In the genomic region with DNA sequence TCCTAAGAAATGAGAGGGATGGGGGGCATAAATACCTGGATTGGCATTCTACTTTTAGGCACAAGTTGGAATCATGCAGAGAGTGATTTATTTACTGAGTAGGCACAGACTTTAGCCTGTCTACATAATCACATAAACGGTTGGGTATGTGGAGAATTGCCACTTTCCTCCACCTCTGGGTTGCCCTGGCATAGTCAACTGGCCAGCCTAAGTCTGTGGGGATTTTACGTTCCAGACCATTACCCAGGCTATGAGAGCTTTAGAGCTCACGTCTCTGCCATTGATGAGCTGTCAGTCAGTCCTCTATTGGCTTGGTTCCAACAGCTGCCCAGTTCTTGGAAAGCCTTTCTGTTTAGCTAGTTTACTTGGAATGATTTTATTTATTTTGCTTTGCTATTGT, we compare ENCODE assay signal across 16 cellular contexts. TPM values are rescaled to one million over a fixed set of nuclear protein-coding genes. Genes with fewer than 3 reads are reported as not detected.
A peak's percentile ranks its signal among the peaks of the same experiment; 100 is the strongest.
DNase-seq lines count a peak whose midpoint lies in the region; ATAC-seq, FAIRE-seq and TF ChIP-seq lines count a peak whose summit lies in the region.
"Had no signal": no experiment of that assay in that cellular context is flagged by ENCODE, and none has a peak within 500 bp of the region (broad histone marks: within the 10 kb centered on the region; RNA-seq: fewer than 3 reads in every experiment).

No MANE protein-coding gene starts in this region.

- TF ChIP-seq POLR2A in K562 (conservative IDR thresholded peaks at IDR 0.05): no peak

- H3K9me3 ChIP-seq in HEK293 (ENCODE audit: control insufficient read depth, insufficient read depth, low read depth, low read length) (no peaks in the 10 kb centered on the region), K562 (replicated peaks; ENCODE audit: control insufficient read depth, insufficient read depth, low read depth, low read length) (0 out of 2 replicates have a peak, but pooled peaks cover 3% of the 10 kb centered on the region)
- H3K9me3 ChIP-seq: Peyer's patch had no signal

- BruUV-seq in K562 (replicated peaks; lab: Mats Ljungman, UMichigan): no TSS peak

- H2AFZ ChIP-seq in K562 (ENCODE audit: low read depth, low read length): no peak overlapping the region

- TF ChIP-seq EP300 in K562 (IDR thresholded peaks at IDR 0.05; ENCODE audit: low read length): no peak

- ATAC-seq in K562 (no peak), GM21786 (IDR thresholded peaks at IDR 0.05; ENCODE audit: unreplicated experiment) (no peak), HG03457 (IDR thresholded peaks at IDR 0.05; ENCODE audit: unreplicated experiment) (no peak), HG02852 (IDR thresholded peaks at IDR 0.05; ENCODE audit: unreplicated experiment) (no peak)

- TF ChIP-seq CTCF in HEK293 (tag by site-specific recombination; IDR thresholded peaks at IDR 0.05) (no peak), K562 (IDR thresholded peaks at IDR 0.05 in 2 of 3, conservative IDR thresholded peaks at IDR 0.05 in 1 of 3; ENCODE audit: insufficient read depth in 2 of 3, low read depth in 1 of 3, low read length in 3 of 3) (no peak)

- H4K20me1 ChIP-seq in K562 (replicated peaks; ENCODE audit: control insufficient read depth, insufficient read depth, low read length): no peaks in the 10 kb centered on the region; the same call in none of the 2 replicates

- H3K9me1 ChIP-seq in K562 (ENCODE audit: control insufficient read depth, insufficient read depth, low read length): no peaks in the 10 kb centered on the region

- POLR2A ChIA-PET in HEK293 (lab: Yijun Ruan, JAX) (no interaction called here), K562 (lab: Yijun Ruan, JAX) (interaction anchor here (0.9 kb wide), 1 partner anchor 104 kb away, joined by 3 read pairs; no protein-coding TSS in a partner anchor)

- H3K27ac ChIP-seq in HEK293 (ENCODE audit: extremely low read depth, low read depth, low read length) (no peak overlapping the region), K562 (ENCODE audit: extremely low read depth, low read depth, low read length) (no peak overlapping the region)
- H3K27ac ChIP-seq: Peyer's patch had no signal

- H3K4me3 ChIP-seq in HEK293 (ENCODE audit: low read depth, low read length): no peak overlapping the region
- H3K4me3 ChIP-seq in K562: no peak overlapping the region
- H3K4me3 ChIP-seq: Peyer's patch, smooth muscle cell had no signal

- no peak for TF ChIP-seq RAD21 in K562 (CRISPR knock-in tag; conservative IDR thresholded peaks at IDR 0.05 in 1 of 2, IDR thresholded peaks at IDR 0.05 in 1 of 2)

- CTCF ChIA-PET in HEK293 (lab: Yijun Ruan, JAX): interaction anchor here (0.8 to 2.2 kb wide), 5 partner anchors 37 to 189 kb away, joined by 3 to 11 read pairs (median 4); no protein-coding TSS in a partner anchor
- CTCF ChIA-PET in K562 (lab: Yijun Ruan, JAX; ENCODE audit: low intra/inter-chr PET ratio): no interaction called here

- peak; percentile 72 for DNase-seq in DMS79 (lab: John Stamatoyannopoulos, UW)
- DNase-seq in NCI-H345 treated with DMSO at 0.1 percent for 48 hours (lab: John Stamatoyannopoulos, UW; ENCODE audit: unreplicated experiment): peak; percentile 79
- no peak for DNase-seq in K562 (ENCODE audit: extremely low read depth in 1 of 4, low spot score in 3 of 4)
- DNase-seq in activated CD8-positive, alpha-beta memory T cell treated with anti-CD3 and anti-CD28 coated beads, Interleukin-2, amount 50 U/mL, for 48 hours: no peak
- DNase-seq: activated CD4-positive, alpha-beta T cell treated with anti-CD3 and anti-CD28 coated beads, Interleukin-2, amount 50 U/mL, for 1 hour; HFFc6; Peyer's patch; T-helper 2 cell had no signal

- H3K4me2 ChIP-seq in K562 (ENCODE audit: insufficient read depth, low read length): no peak overlapping the region
- H3K4me2 ChIP-seq: smooth muscle cell had no signal

- H3K9ac ChIP-seq in K562 (ENCODE audit: insufficient read depth in 1 of 2, low read depth in 2 of 2, low read length in 2 of 2): no peak overlapping the region

- FAIRE-seq in K562 (lab: Jason Lieb, UNC): peak; percentile 29

- 0% methylated on average over 3 of the region's 3 CpGs for WGBS in K562 (ENCODE audit: insufficient coverage, low coverage, missing lambda C conversion rate)

- H3K4me1 ChIP-seq in HEK293 (ENCODE audit: control insufficient read depth, insufficient read depth, low read length) (no peaks in the 10 kb centered on the region), K562 (replicated peaks in 1 of 2; ENCODE audit: control insufficient read depth in 2 of 2, insufficient read depth in 2 of 2, low read length in 2 of 2) (peaks cover 5 to 35% of the 10 kb centered on the region in 2 experiments; a peak in 3 of 5 replicates)

- H3K36me3 ChIP-seq in HEK293 (ENCODE audit: control insufficient read depth in 2 of 2, insufficient read depth in 1 of 2, low read length in 2 of 2) (no peaks in the 10 kb centered on the region), K562 (ENCODE audit: control insufficient read depth, insufficient read depth, low read length) (no peaks in the 10 kb centered on the region)
- H3K36me3 ChIP-seq: Peyer's patch had no signal

- intact Hi-C loops in K562 (cut with micrococcal nuclease): no loop called here

- in situ Hi-C loops in K562 (cut with MboI): loop anchor here (10.0 kb wide), 1 partner anchor 187 kb away; no protein-coding TSS in a partner anchor

- H3K79me2 ChIP-seq in K562 (ENCODE audit: control insufficient read depth, insufficient read depth, low read length): no peaks in the 10 kb centered on the region

- H3K27me3 ChIP-seq in K562 (ENCODE audit: control insufficient read depth in 2 of 2, insufficient read depth in 2 of 2, low read length in 2 of 2): peaks cover 44 to 66% of the 10 kb centered on the region in 2 experiments

TF ChIP-seq in HEK293, 187 proteins besides CTCF, POLR2A, EP300 and RAD21 (continues in another document):
- TF ChIP-seq, protein P1, sequence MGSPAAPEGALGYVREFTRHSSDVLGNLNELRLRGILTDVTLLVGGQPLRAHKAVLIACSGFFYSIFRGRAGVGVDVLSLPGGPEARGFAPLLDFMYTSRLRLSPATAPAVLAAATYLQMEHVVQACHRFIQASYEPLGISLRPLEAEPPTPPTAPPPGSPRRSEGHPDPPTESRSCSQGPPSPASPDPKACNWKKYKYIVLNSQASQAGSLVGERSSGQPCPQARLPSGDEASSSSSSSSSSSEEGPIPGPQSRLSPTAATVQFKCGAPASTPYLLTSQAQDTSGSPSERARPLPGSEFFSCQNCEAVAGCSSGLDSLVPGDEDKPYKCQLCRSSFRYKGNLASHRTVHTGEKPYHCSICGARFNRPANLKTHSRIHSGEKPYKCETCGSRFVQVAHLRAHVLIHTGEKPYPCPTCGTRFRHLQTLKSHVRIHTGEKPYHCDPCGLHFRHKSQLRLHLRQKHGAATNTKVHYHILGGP (tag by site-specific recombination; IDR thresholded peaks at IDR 0.05): peak; percentile 94
- no peak for TF ChIP-seq ZBTB1 (tag by site-specific recombination; IDR thresholded peaks at IDR 0.05)

TF ChIP-seq in K562, 482 proteins besides CTCF, POLR2A, EP300 and RAD21 (continues in another document):
- TF ChIP-seq ELF2 (CRISPR knock-in tag; IDR thresholded peaks at IDR 0.05): no peak

RNA-seq across cellular contexts. Expression of a gene that starts 5.0 kb away (rescaled TPM):
- not detected in 2 replicates for total RNA-seq in K562 (2011; cell fraction: chromatin; rRNA removed; ENCODE audit: low replicate concordance)
- total RNA-seq in K562 (2011; cell fraction: nucleolus; rRNA removed): not detected in 2 replicates
- total RNA-seq in K562 (2011; cell fraction: nucleoplasm; rRNA removed): not detected in 2 replicates
- total RNA-seq in K562 (2014; rRNA removed) (not detected in 2 replicates), K562 (2014; rRNA removed; fragmentation: Illumina TruSeq; extraction: Trizol) (not detected in 2 replicates), K562 (2015; rRNA removed; fragmentation: Illumina TruSeq; extraction: Trizol) (not detected in 2 replicates), K562 (2021) (not detected in 2 replicates)
- polyA plus RNA-seq in K562 (2011; rRNA removed) (not detected in 2 replicates), K562 (2014; fragmentation: Illumina TruSeq; extraction: Trizol) (not detected in 2 replicates), K562 (2014; fragmentation: Nextera tagmentation; extraction: Ambion mirVana) (not detected), K562 (2014; rRNA removed) (not detected in 2 replicates)
- polyA plus RNA-seq in K562 (2011; cell fraction: cytosol; rRNA removed): not detected in 2 replicates
- not detected in 2 replicates for polyA plus RNA-seq in K562 (2011; cell fraction: nucleus; rRNA removed)
- polyA plus RNA-seq in K562 (2012): not detected in 2 replicates
- polyA minus RNA-seq in K562 (2011; rRNA and poly(A)+ RNA removed): not detected in 2 replicates
- polyA minus RNA-seq in K562 (2011; cell fraction: cytosol; rRNA and poly(A)+ RNA removed): not detected in 2 replicates
- not detected in 2 replicates for polyA minus RNA-seq in K562 (2011; cell fraction: nucleus; rRNA and poly(A)+ RNA removed)
- total RNA-seq: activated T-helper 2 cell treated with anti-CD3 and anti-CD28 coated beads, Interferon-gamma antibody, Interleukin-2, Interleukin-4, amounts not matched to agents 10 μg/mL and 5 μg/mL and 100 μg/mL, durations not matched to agents 14 hours and 24 hours and 36 hours; dermis microvascular lymphatic vessel endothelial cell; HFFc6; Peyer's patch; smooth muscle cell had no signal
- polyA plus RNA-seq: BJ, smooth muscle cell had no signal

RNA-seq across cellular contexts. Expression of a gene that starts 59.3 kb away (rescaled TPM):
- not detected in 2 replicates for total RNA-seq in K562 (2011; cell fraction: chromatin; rRNA removed; ENCODE audit: low replicate concordance)
- total RNA-seq in K562 (2011; cell fraction: nucleolus; rRNA removed): 0.13 TPM in 1 of 2 replicates, not detected in the other
- 0.15 TPM in 1 of 2 replicates, not detected in the other for total RNA-seq in K562 (2011; cell fraction: nucleoplasm; rRNA removed)
- total RNA-seq in K562 (2014; rRNA removed): not detected in 2 replicates
- total RNA-seq in K562 (2014; rRNA removed; fragmentation: Illumina TruSeq; extraction: Trizol): not detected in 2 replicates
- total RNA-seq in K562 (2015; rRNA removed; fragmentation: Illumina TruSeq; extraction: Trizol): not detected in 2 replicates
- total RNA-seq in K562 (2021): 0.27 and 0.31 TPM in 2 replicates
- not detected in 2 replicates for polyA plus RNA-seq in K562 (2011; rRNA removed)
- polyA plus RNA-seq in K562 (2011; cell fraction: cytosol; rRNA removed): 0.03 TPM in 1 of 2 replicates, not detected in the other
- polyA plus RNA-seq in K562 (2011; cell fraction: nucleus; rRNA removed): 0.06 and 0.10 TPM in 2 replicates
- 0.03 TPM in 1 of 2 replicates, not detected in the other for polyA plus RNA-seq in K562 (2012)
- polyA plus RNA-seq in K562 (2014; fragmentation: Illumina TruSeq; extraction: Trizol): not detected in 2 replicates
- not detected for polyA plus RNA-seq in K562 (2014; fragmentation: Nextera tagmentation; extraction: Ambion mirVana)
- polyA plus RNA-seq in K562 (2014; rRNA removed): 0.04 and 0.05 TPM in 2 replicates
- polyA minus RNA-seq in K562 (2011; rRNA and poly(A)+ RNA removed): not detected in 2 replicates
- polyA minus RNA-seq in K562 (2011; cell fraction: cytosol; rRNA and poly(A)+ RNA removed): not detected in 2 replicates
- polyA minus RNA-seq in K562 (2011; cell fraction: nucleus; rRNA and poly(A)+ RNA removed): not detected in 2 replicates

Comparison
In these comparisons a context has a peak if more than half of its experiments do, and no peak if none do; other contexts are left out.
1. DNase-seq: peak in DMS79 (single experiment) and NCI-H345 treated with DMSO at 0.1 percent for 48 hours (single experiment); none in K562 (0 of 4) and activated CD8-positive, alpha-beta memory T cell treated with anti-CD3 and anti-CD28 coated beads, Interleukin-2, amount 50 U/mL, for 48 hours (single experiment).